In genomic region chr1:184792450-184792969, GRCh38 we compare ENCODE assay signal across 1 cellular context.
TF ChIP-seq lines count a peak whose summit lies in the region.

No MANE protein-coding gene starts in this region.

TF ChIP-seq in HepG2, 621 proteins besides CTCF, POLR2A, EP300 and RAD21 (continued from another document and continues in another):
- TF ChIP-seq ZXDC (CRISPR knock-in tag; IDR thresholded peaks at IDR 0.05) (no peak), EED (CRISPR knock-in tag; IDR thresholded peaks at IDR 0.05) (no peak), SP2 (CRISPR knock-in tag; IDR thresholded peaks at IDR 0.05) (no peak), CC2D1A (CRISPR knock-in tag; IDR thresholded peaks at IDR 0.05) (no peak), NFIC (IDR thresholded peaks at IDR 0.05; ENCODE audit: low read length) (no peak), RXRB (CRISPR knock-in tag; IDR thresholded peaks at IDR 0.05; ENCODE audit: borderline replicate concordance) (peak; percentile 52; the same call in 1 of the 2 replicates), ZNF256 (CRISPR knock-in tag; conservative IDR thresholded peaks at IDR 0.05) (no peak), ZSCAN25 (CRISPR knock-in tag; IDR thresholded peaks at IDR 0.05) (no peak), RXRA (CRISPR knock-in tag; IDR thresholded peaks at IDR 0.05) (0 out of 2 replicates have a peak, but pooled peaks have one; percentile 27), CENPX (CRISPR knock-in tag; IDR thresholded peaks at IDR 0.05) (no peak), ZBTB1 (CRISPR knock-in tag; IDR thresholded peaks at IDR 0.05; ENCODE audit: borderline replicate concordance) (no peak), KLF12 (CRISPR knock-in tag; IDR thresholded peaks at IDR 0.05; ENCODE audit: borderline replicate concordance) (no peak), HNF4G (IDR thresholded peaks at IDR 0.05; ENCODE audit: borderline replicate concordance, low read depth, low read length) (peak; percentile 67), HNF4G (CRISPR knock-in tag; IDR thresholded peaks at IDR 0.05; ENCODE audit: borderline replicate concordance, low read depth) (peak; percentile 81; the same call in 1 of the 2 replicates), PAF1 (CRISPR knock-in tag; IDR thresholded peaks at IDR 0.05) (no peak), HNRNPL (IDR thresholded peaks at IDR 0.05; ENCODE audit: low read depth, low read length) (peak; percentile 87), MAFG (CRISPR knock-in tag; IDR thresholded peaks at IDR 0.05) (no peak), BRF2 (CRISPR knock-in tag; IDR thresholded peaks at IDR 0.05) (no peak), SATB2 (CRISPR knock-in tag; IDR thresholded peaks at IDR 0.05) (no peak), PRDM10 (CRISPR knock-in tag; IDR thresholded peaks at IDR 0.05; ENCODE audit: low read depth) (no peak), PCBP2 (optimal IDR thresholded peaks at IDR 0.05; ENCODE audit: low read depth, low read length, poor library complexity, severe bottlenecking) (no peak), NR2F1 (CRISPR knock-in tag; IDR thresholded peaks at IDR 0.05) (peak; percentile 22 to 29; a peak in 1 of 4 replicates), ZNF850 (CRISPR knock-in tag; conservative IDR thresholded peaks at IDR 0.05) (no peak), RARA (CRISPR knock-in tag; IDR thresholded peaks at IDR 0.05) (peak; percentile 40; the same call in 1 of the 2 replicates), DMTF1 (CRISPR knock-in tag; IDR thresholded peaks at IDR 0.05) (no peak), SRSF1 (optimal IDR thresholded peaks at IDR 0.05; ENCODE audit: low read depth, low read length) (no peak), DMAP1 (CRISPR knock-in tag; IDR thresholded peaks at IDR 0.05) (no peak), PREB (CRISPR knock-in tag; IDR thresholded peaks at IDR 0.05) (no peak), TAF15 (IDR thresholded peaks at IDR 0.05; ENCODE audit: low read depth, low read length, poor library complexity, severe bottlenecking) (no peak), HIC2 (CRISPR knock-in tag; IDR thresholded peaks at IDR 0.05; ENCODE audit: low read depth) (peak; percentile 96), JUNB (CRISPR knock-in tag; IDR thresholded peaks at IDR 0.05; ENCODE audit: borderline replicate concordance) (no peak), HIVEP1 (CRISPR knock-in tag; IDR thresholded peaks at IDR 0.05) (no peak), MIER3 (CRISPR knock-in tag; IDR thresholded peaks at IDR 0.05; ENCODE audit: borderline replicate concordance) (0 out of 2 replicates have a peak, but pooled peaks have one; percentile 39), ZBTB34 (CRISPR knock-in tag; IDR thresholded peaks at IDR 0.05) (no peak), FOXC1 (CRISPR knock-in tag; IDR thresholded peaks at IDR 0.05; ENCODE audit: borderline replicate concordance) (no peak), MTF2 (CRISPR knock-in tag; IDR thresholded peaks at IDR 0.05; ENCODE audit: borderline replicate concordance) (no peak), DBP (CRISPR knock-in tag; IDR thresholded peaks at IDR 0.05; ENCODE audit: not compliant biosample characterization) (no peak), NCOA5 (CRISPR knock-in tag; IDR thresholded peaks at IDR 0.05) (no peak), ATF4 (CRISPR knock-in tag; IDR thresholded peaks at IDR 0.05) (no peak), ZNF792 (CRISPR knock-in tag; IDR thresholded peaks at IDR 0.05) (no peak), GMEB2 (CRISPR knock-in tag; IDR thresholded peaks at IDR 0.05; ENCODE audit: low read depth) (no peak), IRF2 (CRISPR knock-in tag; IDR thresholded peaks at IDR 0.05) (no peak), JUN (CRISPR knock-in tag; IDR thresholded peaks at IDR 0.05) (no peak), ATF7-NPFF (CRISPR knock-in tag; IDR thresholded peaks at IDR 0.05; ENCODE audit: low read depth) (no peak), ZNF550 (CRISPR knock-in tag; IDR thresholded peaks at IDR 0.05; ENCODE audit: borderline replicate concordance) (no peak), FOXP1 (IDR thresholded peaks at IDR 0.05) (no peak), FOXP1 (CRISPR knock-in tag; IDR thresholded peaks at IDR 0.05) (0 out of 2 replicates have a peak, but pooled peaks have one; percentile 8), SRSF9 (IDR thresholded peaks at IDR 0.05; ENCODE audit: borderline replicate concordance, insufficient read depth, low read depth, low read length, poor library complexity, severe bottlenecking) (no peak), ARNT2 (CRISPR knock-in tag; IDR thresholded peaks at IDR 0.05; ENCODE audit: low read depth) (no peak)
